ENCODE assay signal across 10 cellular contexts in genomic region chr7:106484562-106484961, GRCh38.
DNase-seq lines count a peak whose midpoint lies in the region; ATAC-seq and TF ChIP-seq lines count a peak whose summit lies in the region.
"Had no signal": no experiment of that assay in that cellular context is flagged by ENCODE, and none has a peak within 500 bp of the region (broad histone marks: within the 10 kb centered on the region; RNA-seq: fewer than 3 reads in every experiment).

No MANE protein-coding gene starts in this region.

- peak; percentile 47 for DNase-seq in cardiac fibroblast (ENCODE audit: low read depth in 2 of 2)
- DNase-seq in osteoblast (ENCODE audit: insufficient read length, low spot score, missing footprints) = no peak
- no peak for DNase-seq in ecto neural progenitor cell (ENCODE audit: low spot score)
- DNase-seq in midbrain (lab: John Stamatoyannopoulos, UW) = no peak
- DNase-seq in globus pallidus (ENCODE audit: low spot score) = no peak
- no peak for DNase-seq in left colon
- DNase-seq: effector CD8-positive, alpha-beta T cell; NCI-H345 had no signal

- no peaks in the 10 kb centered on the region for H4K20me1 ChIP-seq in osteoblast (ENCODE audit: insufficient read depth, low read length)

- H3K4me2 ChIP-seq in osteoblast (ENCODE audit: insufficient read depth, low read length) = no peak overlapping the region

- no peaks in the 10 kb centered on the region for H3K9me3 ChIP-seq in osteoblast (ENCODE audit: low read depth, low read length)

- ATAC-seq in GM18511 (IDR thresholded peaks at IDR 0.05; ENCODE audit: unreplicated experiment) (peak; percentile 41), HG03378 (IDR thresholded peaks at IDR 0.05; ENCODE audit: unreplicated experiment) (peak; percentile 23), left colon (no peak)

- H3K79me2 ChIP-seq in osteoblast (ENCODE audit: insufficient read depth, low read length) = no peaks in the 10 kb centered on the region

- H3K36me3 ChIP-seq in osteoblast (ENCODE audit: insufficient read depth, low read length) = no peaks in the 10 kb centered on the region

- peaks cover 24% of the 10 kb centered on the region for H3K4me1 ChIP-seq in osteoblast (ENCODE audit: insufficient read depth, low read length)

- H3K27ac ChIP-seq in osteoblast (ENCODE audit: low read depth, low read length) = peak overlapping the region; percentile 30

- intact Hi-C loops in left colon (cut with DNase I, micrococcal nuclease) = no loop called here

- H2AFZ ChIP-seq in osteoblast (ENCODE audit: low read length) = no peak overlapping the region

- no peak for TF ChIP-seq CTCF in cardiac fibroblast (IDR thresholded peaks at IDR 0.05; ENCODE audit: low read depth, low read length)
- no peak for TF ChIP-seq CTCF in osteoblast (IDR thresholded peaks at IDR 0.05; ENCODE audit: extremely low read depth, low read depth, low read length)

- H3K4me3 ChIP-seq in cardiac fibroblast (replicated peaks in 1 of 2; ENCODE audit: low read depth in 2 of 2, low read length in 2 of 2) = no peak overlapping the region
- no peak overlapping the region for H3K4me3 ChIP-seq in osteoblast (ENCODE audit: insufficient read depth, low read length)

- peaks cover 7% of the 10 kb centered on the region for H3K27me3 ChIP-seq in osteoblast (ENCODE audit: insufficient read depth, low read length)

Comparison
In these comparisons a context has a peak if more than half of its experiments do, and no peak if none do; other contexts are left out.
1. DNase-seq: peak in cardiac fibroblast (2 of 2); none in osteoblast (single experiment), ecto neural progenitor cell (single experiment), midbrain (single experiment), globus pallidus (single experiment) and left colon (0 of 2).